In genomic region chr2:19348692-19349091, GRCh38 we compare ENCODE assay signal across 8 cellular contexts. TPM values are rescaled to one million over a fixed set of nuclear protein-coding genes. Genes with fewer than 3 reads are reported as not detected.
DNase-seq lines count a peak whose midpoint lies in the region; ATAC-seq, FAIRE-seq and TF ChIP-seq lines count a peak whose summit lies in the region.

No MANE protein-coding gene starts in this region.

- H3K4me3 ChIP-seq in BLaER1 (peak overlapping the region; percentile 97), MM.1S (ENCODE audit: low read length) (peak overlapping the region; percentile 69), H1 (ENCODE audit: extremely low read depth in 1 of 4, insufficient read depth in 2 of 4, low read depth in 3 of 4, low read length in 4 of 4) (peak overlapping the region in 3 of 4 experiments; percentile 79 to 92 (median 81); a peak in 5 of 8 replicates)

- DNase-seq in MM.1S (no peak), H1 (ENCODE audit: low read depth in 1 of 2, low spot score in 2 of 2) (no peak), omental fat pad (ENCODE audit: low spot score) (no peak)
- no peak for DNase-seq in activated effector memory CD4-positive, alpha-beta T cell treated with anti-CD3 and anti-CD28 coated beads, Interleukin-2, amount 50 U/mL, for 16 hours
- DNase-seq in stimulated activated CD4-positive, alpha-beta T cell treated with anti-CD3 and anti-CD28 coated beads, Interleukin-4, amount 100 ng/mL, for 24 hours, result no peak

- no peak overlapping the region for H3K23ac ChIP-seq in H1 (ENCODE audit: insufficient read length)

- TF ChIP-seq POLR2A in H1 (IDR thresholded peaks at IDR 0.05; ENCODE audit: control extremely low read depth in 1 of 2, low read depth in 2 of 2, low read length in 2 of 2), result no peak

- no peak overlapping the region for H4K5ac ChIP-seq in H1 (ENCODE audit: insufficient read length, low read depth, low read length)

- H2BK12ac ChIP-seq in H1 (ENCODE audit: low read depth, low read length), result no peak overlapping the region

- H3K27ac ChIP-seq in BLaER1, result no peak overlapping the region
- no peak overlapping the region for H3K27ac ChIP-seq in MM.1S (ENCODE audit: low read length)
- no peak overlapping the region for H3K27ac ChIP-seq in H1 (ENCODE audit: low read depth, low read length)

- no peak overlapping the region for H2BK20ac ChIP-seq in H1 (ENCODE audit: low read length)

- peaks cover 28% of the 10 kb centered on the region for H3K9me3 ChIP-seq in BLaER1
- no peaks in the 10 kb centered on the region for H3K9me3 ChIP-seq in MM.1S (replicated peaks; ENCODE audit: insufficient read depth, low read length)
- H3K9me3 ChIP-seq in H1 (ENCODE audit: insufficient read depth in 2 of 2, low read depth in 1 of 2, low read length in 1 of 2), result no peaks in the 10 kb centered on the region

- H3K9me2 ChIP-seq in MM.1S (replicated peaks; ENCODE audit: insufficient read depth, low read length), result no peaks in the 10 kb centered on the region

- no peaks in the 10 kb centered on the region; the same call in 1 of the 2 replicates for H3K23me2 ChIP-seq in H1 (ENCODE audit: low read depth, low read length)

- H3K4me2 ChIP-seq in BLaER1 (peak overlapping the region; percentile 93), MM.1S (ENCODE audit: low read depth, low read length) (peak overlapping the region; percentile 79), H1 (ENCODE audit: insufficient read depth in 1 of 2, low read depth in 2 of 2, low read length in 2 of 2) (peak overlapping the region; percentile 69 to 78; a peak in 2 of 4 replicates)

- CTCF ChIA-PET in H1 (lab: Charles Lee; ENCODE audit: partially characterized antibody), result interaction anchor here (0.6 to 7.5 kb wide), 17 partner anchors 11 to 827 kb away, joined by 3 to 104 read pairs (median 5); partner anchors contain the start of gene OSR1

- no peak overlapping the region for H2BK5ac ChIP-seq in H1 (ENCODE audit: low read depth, low read length)

- ATAC-seq in omental fat pad (ENCODE audit: low FRiP score) (peak; percentile 4), HG03565 (IDR thresholded peaks at IDR 0.05; ENCODE audit: unreplicated experiment) (no peak), HG03196 (IDR thresholded peaks at IDR 0.05; ENCODE audit: unreplicated experiment) (no peak)

- TF ChIP-seq CTCF in MM.1S (IDR thresholded peaks at IDR 0.05; ENCODE audit: low read length) (no peak), H1 (IDR thresholded peaks at IDR 0.05; ENCODE audit: control extremely low read depth in 1 of 3, insufficient read depth in 1 of 3, low read depth in 1 of 3, low read length in 3 of 3) (no peak), omental fat pad (IDR thresholded peaks at IDR 0.05) (no peak)

- POLR2A ChIA-PET in H1 (lab: Charles Lee; ENCODE audit: partially characterized antibody), result interaction anchor here (0.8 to 1.4 kb wide), 3 partner anchors 10 to 51 kb away, joined by 3 to 6 read pairs (median 3); partner anchors contain the start of gene OSR1

- peak overlapping the region; percentile 59; the same call in 1 of the 2 replicates for H2AFZ ChIP-seq in MM.1S (ENCODE audit: low read length)
- H2AFZ ChIP-seq in H1 (ENCODE audit: low read length), result no peak overlapping the region

- 82% methylated on average over 6 of the region's 8 CpGs; no CpG with 5 or more reads in 1 of the 2 experiments for WGBS in H1 (ENCODE audit: extremely low coverage in 1 of 2, insufficient coverage in 1 of 2, insufficient read length in 1 of 2, insufficient replicate concordance in 2 of 2, low coverage in 1 of 2, low lambda C conversion rate in 2 of 2, missing lambda C conversion rate in 1 of 2), 2 experiments

- no peak overlapping the region for H2BK120ac ChIP-seq in H1 (replicated peaks; ENCODE audit: low read depth, low read length)

- H4K8ac ChIP-seq in H1 (ENCODE audit: extremely low read depth, insufficient read depth, low read length), result no peak overlapping the region

- no peak overlapping the region for H2AK5ac ChIP-seq in H1 (ENCODE audit: low read depth, low read length)

- H3K79me2 ChIP-seq in MM.1S (ENCODE audit: low read length) (0 out of 2 replicates have a peak, but pooled peaks cover 3% of the 10 kb centered on the region), H1 (ENCODE audit: control insufficient read depth in 1 of 2, insufficient read depth in 2 of 2, low read length in 2 of 2) (no peaks in the 10 kb centered on the region)

- H4K91ac ChIP-seq in H1 (replicated peaks; ENCODE audit: insufficient read length, low read length), result no peak overlapping the region

- peaks cover 49% of the 10 kb centered on the region for H3K27me3 ChIP-seq in BLaER1
- peaks cover 30% of the 10 kb centered on the region for H3K27me3 ChIP-seq in MM.1S (replicated peaks; ENCODE audit: insufficient read depth, low read length)
- peaks cover 47 to 55% (median 54%) of the 10 kb centered on the region in 4 experiments for H3K27me3 ChIP-seq in H1 (replicated peaks in 1 of 4; ENCODE audit: control insufficient read depth in 3 of 4, extremely low read depth in 1 of 4, insufficient read depth in 3 of 4, low read length in 3 of 4)

- TF ChIP-seq RAD21 in H1 (IDR thresholded peaks at IDR 0.05 in 1 of 2, conservative IDR thresholded peaks at IDR 0.05 in 1 of 2; ENCODE audit: low read depth in 2 of 2, low read length in 2 of 2), result no peak

- no peak overlapping the region for H3K18ac ChIP-seq in H1 (ENCODE audit: extremely low read depth, low read length)

- H3K56ac ChIP-seq in H1 (replicated peaks; ENCODE audit: insufficient read length, low read depth, low read length), result no peak overlapping the region

- no peaks in the 10 kb centered on the region; the same call in 1 of the 2 replicates for H3F3A ChIP-seq in MM.1S (ENCODE audit: insufficient read depth, low read length)

- no peak for FAIRE-seq in H1 (lab: Jason Lieb, UNC)

- H3K4me1 ChIP-seq in BLaER1, result peaks cover 20% of the 10 kb centered on the region
- peaks cover 13% of the 10 kb centered on the region; the same call in 1 of the 2 replicates for H3K4me1 ChIP-seq in MM.1S (ENCODE audit: low read length)
- peaks cover 0 to 17% (median 9%) of the 10 kb centered on the region in 4 experiments; a peak in 6 of 7 replicates for H3K4me1 ChIP-seq in H1 (replicated peaks in 1 of 4; ENCODE audit: control insufficient read depth in 3 of 4, insufficient read depth in 4 of 4, low read length in 3 of 4)

- no peak overlapping the region for H2BK15ac ChIP-seq in H1 (ENCODE audit: low read length)

- TF ChIP-seq EP300 in H1 (IDR thresholded peaks at IDR 0.05; ENCODE audit: borderline replicate concordance in 1 of 2, low read depth in 2 of 2, low read length in 2 of 2), result no peak

- H3K36me3 ChIP-seq in BLaER1 (no peaks in the 10 kb centered on the region), MM.1S (replicated peaks; ENCODE audit: insufficient read depth, low read length) (no peaks in the 10 kb centered on the region), H1 (ENCODE audit: control insufficient read depth in 2 of 4, insufficient read depth in 4 of 4, low read length in 3 of 4) (no peaks in the 10 kb centered on the region)

- H3K9ac ChIP-seq in BLaER1 (no peak overlapping the region), MM.1S (ENCODE audit: low read length) (no peak overlapping the region), H1 (replicated peaks in 1 of 4; ENCODE audit: extremely low read depth in 1 of 4, low read depth in 3 of 4, low read length in 3 of 4) (no peak overlapping the region)

- H4K20me1 ChIP-seq in BLaER1 (no peaks in the 10 kb centered on the region), MM.1S (ENCODE audit: insufficient read depth, low read length) (no peaks in the 10 kb centered on the region), H1 (replicated peaks in 1 of 2; ENCODE audit: control insufficient read depth in 1 of 2, insufficient read depth in 2 of 2, low read length in 2 of 2) (peaks cover 11 to 15% of the 10 kb centered on the region in 2 experiments)

- no peak overlapping the region for H3K14ac ChIP-seq in H1 (ENCODE audit: insufficient read length)

- H3K4ac ChIP-seq in H1 (replicated peaks; ENCODE audit: insufficient read length, low read depth, low read length), result no peak overlapping the region

- no peaks in the 10 kb centered on the region; the same call in 1 of the 2 replicates for H3K79me1 ChIP-seq in H1 (ENCODE audit: low read depth, low read length)

RNA-seq across cellular contexts. Expression of gene OSR1, which starts 9.7 kb away (rescaled TPM):
- total RNA-seq in H1 (2021; fragmentation: NEBNext Ultra II Directional; extraction: Animal tissue kit (Norgen Biotek cat#: 25700)), result 0.22 TPM in 1 of 2 replicates, not detected in the other
- polyA plus RNA-seq in H1 (2011; rRNA removed), result 0.05 TPM in 2 replicates
- not detected for polyA plus RNA-seq in H1 (2011; cell fraction: cytosol; rRNA removed)
- 0.09 TPM for polyA plus RNA-seq in H1 (2011; cell fraction: nucleus; rRNA removed)
- polyA plus RNA-seq in H1 (2012, experiment 1 of 2), result not detected in 4 replicates
- 0.13 TPM for polyA plus RNA-seq in H1 (2012, experiment 2 of 2)
- polyA plus RNA-seq in H1 (2013, experiment 1 of 2), result 0.06 TPM
- polyA plus RNA-seq in H1 (2013, experiment 2 of 2), result 0.04 TPM
- polyA minus RNA-seq in H1 (2011; rRNA and poly(A)+ RNA removed), result 0.06 TPM in 1 of 2 replicates, not detected in the other
- polyA minus RNA-seq in H1 (2011; cell fraction: cytosol; rRNA and poly(A)+ RNA removed), result not detected
- polyA minus RNA-seq in H1 (2011; cell fraction: nucleus; rRNA and poly(A)+ RNA removed), result 0.10 TPM
- 100 to 1,000 TPM in 2 of 4 donors, 10 to 100 TPM in 2; 33.7 to 148 (median 81.9) TPM for total RNA-seq in omental fat pad

Comparison
In these comparisons a context has a peak if more than half of its experiments do, and no peak if none do; other contexts are left out.
1. RNA of gene OSR1, which starts 9.7 kb away (total RNA-seq): 33.7 to 148 TPM in omental fat pad; 0.22 TPM in H1; every median in the first group is over 10 times any median in the second.
2. Peak in every context shown above with its lines, with median percentiles within 50 percentile points of each other: H3K4me2 ChIP-seq and H3K4me3 ChIP-seq.